ENCODE assay signal across 10 cellular contexts in the genomic region with DNA sequence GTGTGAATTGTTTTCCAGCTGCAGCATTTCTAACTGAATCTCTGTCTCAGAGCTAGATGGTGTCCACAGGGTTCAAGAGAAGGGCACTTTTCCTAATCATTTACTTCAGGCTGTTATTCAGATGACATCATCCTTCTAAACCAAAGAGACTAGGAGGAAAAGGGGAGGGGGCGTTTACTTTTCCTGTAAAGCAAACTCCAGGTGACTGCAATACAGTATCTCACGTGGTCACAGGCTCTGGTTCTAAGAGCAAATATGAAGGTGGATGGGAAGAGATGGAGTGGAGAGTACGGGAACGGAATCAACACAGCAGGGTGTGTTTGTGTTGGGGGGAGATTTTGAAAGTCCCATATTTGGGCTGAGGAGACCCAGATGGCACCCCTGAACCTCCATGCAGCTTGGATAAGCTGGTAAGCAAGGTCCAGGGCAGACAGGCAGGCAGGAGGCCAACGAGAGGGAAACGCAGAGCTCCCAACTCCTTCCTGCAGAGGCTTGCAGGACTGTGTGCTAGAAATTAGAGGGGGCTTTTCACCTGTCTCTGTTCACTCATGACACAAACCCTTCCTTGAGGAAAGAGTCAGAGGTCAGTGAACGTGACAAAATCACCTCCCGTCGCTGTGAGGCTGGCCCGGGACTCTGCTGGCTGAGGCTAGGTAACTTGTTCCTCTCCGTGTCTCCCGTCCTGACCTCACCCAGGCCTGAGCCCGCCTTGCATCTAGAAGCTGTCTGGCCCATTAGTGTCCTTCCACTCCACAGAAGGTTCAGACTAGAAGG.
A peak's percentile ranks its signal among the peaks of the same experiment; 100 is the strongest.
DNase-seq lines count a peak whose midpoint lies in the region; ATAC-seq and TF ChIP-seq lines count a peak whose summit lies in the region.
"Had no signal": no experiment of that assay in that cellular context is flagged by ENCODE, and none has a peak within 500 bp of the region (broad histone marks: within the 10 kb centered on the region; RNA-seq: fewer than 3 reads in every experiment).

No MANE protein-coding gene starts in this region.

- no peaks in the 10 kb centered on the region for H4K20me1 ChIP-seq in osteoblast (ENCODE audit: insufficient read depth, low read length)

- peaks cover 4% of the 10 kb centered on the region for H3K9me3 Mint-ChIP-seq in nephron progenitor cell

- no peak overlapping the region for H2AFZ ChIP-seq in osteoblast (ENCODE audit: low read length)

- no peaks in the 10 kb centered on the region for H3K36me3 ChIP-seq in osteoblast (ENCODE audit: insufficient read depth, low read length)

- peaks cover 16% of the 10 kb centered on the region for H3K27me3 ChIP-seq in osteoblast (ENCODE audit: insufficient read depth, low read length)

- ATAC-seq in GM19324 (IDR thresholded peaks at IDR 0.05; ENCODE audit: low FRiP score, unreplicated experiment) (peak; percentile 26), GM21723 (IDR thresholded peaks at IDR 0.05; ENCODE audit: unreplicated experiment) (no peak), GM18505 (IDR thresholded peaks at IDR 0.05; ENCODE audit: unreplicated experiment) (no peak), GM19328 (IDR thresholded peaks at IDR 0.05; ENCODE audit: unreplicated experiment) (no peak)

- H3K27me3 Mint-ChIP-seq in nephron progenitor cell (ENCODE audit: low read depth, poor library complexity) = peaks cover 13% of the 10 kb centered on the region

- no peaks in the 10 kb centered on the region for H3K4me1 ChIP-seq in osteoblast (ENCODE audit: insufficient read depth, low read length)

- TF ChIP-seq POLR2A in GM18505 (IDR thresholded peaks at IDR 0.05; ENCODE audit: borderline replicate concordance, extremely low read depth, insufficient read depth, insufficient read length) = no peak

- H3K79me2 ChIP-seq in osteoblast (ENCODE audit: insufficient read depth, low read length) = no peaks in the 10 kb centered on the region

- H3K4me3 ChIP-seq in osteoblast (ENCODE audit: insufficient read depth, low read length) = no peak overlapping the region

- no peaks in the 10 kb centered on the region for H3K36me3 Mint-ChIP-seq in nephron progenitor cell (ENCODE audit: low read depth)

- peak; percentile 99 for DNase-seq in NCI-H146 (lab: John Stamatoyannopoulos, UW)
- DNase-seq in amniotic epithelial cell (ENCODE audit: low read depth) = peak; percentile 37
- DNase-seq in nephron progenitor cell = no peak
- no peak for DNase-seq in osteoblast (ENCODE audit: insufficient read length, low spot score, missing footprints)

- H3K4me2 ChIP-seq in osteoblast (ENCODE audit: insufficient read depth, low read length) = no peak overlapping the region

- H3K4me1 Mint-ChIP-seq in nephron progenitor cell = peaks cover 33% of the 10 kb centered on the region

- TF ChIP-seq CTCF in nephron progenitor cell (IDR thresholded peaks at IDR 0.05) (no peak), osteoblast (IDR thresholded peaks at IDR 0.05; ENCODE audit: extremely low read depth, low read depth, low read length) (no peak)

- H3K27ac Mint-ChIP-seq in nephron progenitor cell = peak overlapping the region; percentile 73

- H3K4me3 Mint-ChIP-seq in nephron progenitor cell = no peak overlapping the region
- H3K4me3 Mint-ChIP-seq: neural crest cell had no signal

- no peaks in the 10 kb centered on the region for H3K9me3 ChIP-seq in osteoblast (ENCODE audit: low read depth, low read length)

- no peak overlapping the region for H3K27ac ChIP-seq in osteoblast (ENCODE audit: low read depth, low read length)
- H3K27ac ChIP-seq: VCaP had no signal

Comparison
In these comparisons a context has a peak if more than half of its experiments do, and no peak if none do; other contexts are left out.
1. DNase-seq: peak in NCI-H146 (single experiment) and amniotic epithelial cell (single experiment); none in nephron progenitor cell (single experiment) and osteoblast (single experiment).